In genomic region chr5:83891261-83891660, GRCh38 we compare ENCODE assay signal across 22 cellular contexts.
DNase-seq lines count a peak whose midpoint lies in the region; ATAC-seq, FAIRE-seq and TF ChIP-seq lines count a peak whose summit lies in the region.
"Had no signal": no experiment of that assay in that cellular context is flagged by ENCODE, and none has a peak within 500 bp of the region (broad histone marks: within the 10 kb centered on the region; RNA-seq: fewer than 3 reads in every experiment).

No MANE protein-coding gene starts in this region.

- no peak overlapping the region for H3K4me3 Mint-ChIP-seq in astrocyte (ENCODE audit: unreplicated experiment)
- H3K4me3 Mint-ChIP-seq: CD4-positive, alpha-beta memory T cell; HFFc6 had no signal

- no peak overlapping the region for H3K9ac ChIP-seq in astrocyte (ENCODE audit: low read length)

- H3K9me3 Mint-ChIP-seq in astrocyte (ENCODE audit: unreplicated experiment), result no peaks in the 10 kb centered on the region

- peaks cover 2% of the 10 kb centered on the region for H3K4me1 Mint-ChIP-seq in astrocyte (ENCODE audit: low read depth, unreplicated experiment)
- H3K4me1 Mint-ChIP-seq: CD4-positive, alpha-beta memory T cell had no signal

- H3K27ac ChIP-seq in astrocyte (ENCODE audit: low read depth, low read length) (no peak overlapping the region), upper lobe of left lung (no peak overlapping the region), foreskin keratinocyte (no peak overlapping the region)
- H3K27ac ChIP-seq: A549 had no signal

- TF ChIP-seq POLR2A in upper lobe of left lung (IDR thresholded peaks at IDR 0.05), result no peak

- H3K79me2 ChIP-seq in astrocyte (ENCODE audit: insufficient read depth, low read length), result no peaks in the 10 kb centered on the region

- DNase-seq in AG10803 (ENCODE audit: low read depth) (peak; percentile 11), NCI-H226 (peak; percentile 13), astrocyte (ENCODE audit: low read depth) (peak; percentile 42), fibroblast of the aortic adventitia (ENCODE audit: low read depth) (peak; percentile 31), upper lobe of left lung (no peak), foreskin keratinocyte (no peak), islet precursor cell (no peak)
- DNase-seq: 8988T; ACHN; C1 segment of cervical spinal cord; Calu3; CD4-positive, alpha-beta memory T cell; COR-L47; DMS53; DMS79 treated with DMSO at 0.1 percent for 48 hours; GF-D8; GOT3; HFFc6 had no signal

- 38 to 39% methylated on average over 2 of the region's 2 CpGs for WGBS in upper lobe of left lung, 2 donors

- H4K20me1 ChIP-seq in astrocyte (ENCODE audit: insufficient read depth, low read length), result no peaks in the 10 kb centered on the region

- ATAC-seq in upper lobe of left lung (ENCODE audit: low FRiP score in 2 of 2) (no peak), foreskin keratinocyte (no peak)
- ATAC-seq: A549 had no signal

- no peaks in the 10 kb centered on the region for H3K27me3 Mint-ChIP-seq in astrocyte (ENCODE audit: low read depth, unreplicated experiment)
- H3K27me3 Mint-ChIP-seq: CD4-positive, alpha-beta memory T cell had no signal

- no peak overlapping the region for H3K4me3 ChIP-seq in AG10803 (ENCODE audit: low read length)
- no peak overlapping the region for H3K4me3 ChIP-seq in astrocyte (ENCODE audit: insufficient read depth, low read depth, low read length)
- no peak overlapping the region for H3K4me3 ChIP-seq in fibroblast of the aortic adventitia (ENCODE audit: low read depth, low read length)
- no peak overlapping the region for H3K4me3 ChIP-seq in upper lobe of left lung
- H3K4me3 ChIP-seq: A549, HAP-1 had no signal

- TF ChIP-seq CTCF in AG10803 (conservative IDR thresholded peaks at IDR 0.05; ENCODE audit: low read length) (no peak), astrocyte (IDR thresholded peaks at IDR 0.05; ENCODE audit: insufficient read depth, low read depth, low read length) (no peak), fibroblast of the aortic adventitia (IDR thresholded peaks at IDR 0.05; ENCODE audit: insufficient read depth, low read length) (no peak), upper lobe of left lung (IDR thresholded peaks at IDR 0.05) (no peak), foreskin keratinocyte (conservative IDR thresholded peaks at IDR 0.05) (no peak)

- no peak overlapping the region for H3K27ac Mint-ChIP-seq in astrocyte (ENCODE audit: unreplicated experiment)
- H3K27ac Mint-ChIP-seq: CD4-positive, alpha-beta memory T cell; HFFc6 had no signal

- no peak for TF ChIP-seq EP300 in upper lobe of left lung (IDR thresholded peaks at IDR 0.05)

- H3K27me3 ChIP-seq in astrocyte (ENCODE audit: insufficient read depth, low read length) (no peaks in the 10 kb centered on the region), upper lobe of left lung (no peaks in the 10 kb centered on the region), foreskin keratinocyte (no peaks in the 10 kb centered on the region)

- no peak for FAIRE-seq in astrocyte (lab: Jason Lieb, UNC)
- FAIRE-seq: A549, GM12891, GM18507 had no signal

- H3K4me1 ChIP-seq in astrocyte (ENCODE audit: insufficient read depth, low read length), result no peaks in the 10 kb centered on the region
- H3K4me1 ChIP-seq in upper lobe of left lung, result no peaks in the 10 kb centered on the region
- no peaks in the 10 kb centered on the region for H3K4me1 ChIP-seq in foreskin keratinocyte
- H3K4me1 ChIP-seq: A549, HAP-1 had no signal

- H3K36me3 ChIP-seq in astrocyte (ENCODE audit: insufficient read depth, low read length), result no peaks in the 10 kb centered on the region
- H3K36me3 ChIP-seq in upper lobe of left lung, result no peaks in the 10 kb centered on the region
- H3K36me3 ChIP-seq: HAP-1 had no signal

- no peak overlapping the region for H3K4me2 ChIP-seq in astrocyte (ENCODE audit: low read length)
- H3K4me2 ChIP-seq: A549 had no signal

- H3K9me3 ChIP-seq in astrocyte (ENCODE audit: insufficient read depth, low read depth, low read length) (no peaks in the 10 kb centered on the region), upper lobe of left lung (no peaks in the 10 kb centered on the region)
- H3K9me3 ChIP-seq: A549, HAP-1 had no signal

- H3K36me3 Mint-ChIP-seq in astrocyte (ENCODE audit: low read depth, unreplicated experiment), result no peaks in the 10 kb centered on the region
- H3K36me3 Mint-ChIP-seq: CD4-positive, alpha-beta memory T cell had no signal

- no peak overlapping the region for H2AFZ ChIP-seq in astrocyte (ENCODE audit: low read depth, low read length)

Comparison
In these comparisons a context has a peak if more than half of its experiments do, and no peak if none do; other contexts are left out.
1. DNase-seq: peak in AG10803 (single experiment), NCI-H226 (single experiment), astrocyte (single experiment) and fibroblast of the aortic adventitia (single experiment); none in upper lobe of left lung (0 of 2), foreskin keratinocyte (0 of 2) and islet precursor cell (single experiment).